13 cellular contexts compared by ENCODE assay signal in genomic region chr14:92759679-92760523, GRCh38. TPM values are rescaled to one million over a fixed set of nuclear protein-coding genes. Genes with fewer than 3 reads are reported as not detected.
DNase-seq lines count a peak whose midpoint lies in the region; ATAC-seq, FAIRE-seq and TF ChIP-seq lines count a peak whose summit lies in the region.
"Had no signal": no experiment of that assay in that cellular context is flagged by ENCODE, and none has a peak within 500 bp of the region (broad histone marks: within the 10 kb centered on the region; RNA-seq: fewer than 3 reads in every experiment).

No MANE protein-coding gene starts in this region.

- whole genome bisulfite sequencing in GM12878 (ENCODE audit: insufficient coverage, insufficient replicate concordance, low lambda C conversion rate, missing lambda C conversion rate): 33% methylated on average over 12 of the region's 12 CpGs
- 86 to 91% methylated on average over 12 of the region's 12 CpGs for WGBS in lower leg skin, 2 donors
- 66% methylated on average over 12 of the region's 12 CpGs for WGBS in right lobe of liver (ENCODE audit: insufficient coverage, low coverage, low lambda C conversion rate, missing lambda C conversion rate)

- intact Hi-C loops in GM12878 (cut with micrococcal nuclease; ENCODE audit: unreplicated experiment): no loop called here
- intact Hi-C loops in lower leg skin (cut with DNase I; ENCODE audit: low total_unique reads): no loop called here
- intact Hi-C loops in right lobe of liver (cut with DNase I): no loop called here

- POLR2A ChIA-PET in GM12878 (lab: Charles Lee): interaction anchor here (0.5 to 1.6 kb wide), 6 partner anchors 8 to 313 kb away, joined by 3 to 10 read pairs (median 6); partner anchors contain the start of gene LGMN

- H3K4me1 ChIP-seq in BLaER1 treated with 17β-estradiol and CSF1 and Interleukin-3, amounts not matched to agents 10 nM and 100 nM: peaks cover 17 to 87% (median 32%) of the 10 kb centered on the region in 10 experiments
- H3K4me1 ChIP-seq in GM12878 (ENCODE audit: control insufficient read depth, insufficient read depth, low read length) (peaks cover 27% of the 10 kb centered on the region), right lobe of liver (no peaks in the 10 kb centered on the region)

- no peak for TF ChIP-seq POLR2A in GM12878 (IDR thresholded peaks at IDR 0.05; ENCODE audit: low read depth, low read length)
- no peak for TF ChIP-seq POLR2A in lower leg skin (IDR thresholded peaks at IDR 0.05)
- TF ChIP-seq POLR2A in right lobe of liver (IDR thresholded peaks at IDR 0.05): no peak

- no peaks in the 10 kb centered on the region for H3K27me3 ChIP-seq in BLaER1 treated with 17β-estradiol and CSF1 and Interleukin-3, amounts not matched to agents 10 nM and 100 nM
- H3K27me3 ChIP-seq in GM12878 (replicated peaks in 1 of 2; ENCODE audit: control insufficient read depth in 2 of 2, insufficient read depth in 2 of 2, low read length in 1 of 2): no peaks in the 10 kb centered on the region
- H3K27me3 ChIP-seq in right lobe of liver: no peaks in the 10 kb centered on the region
- H3K27me3 ChIP-seq: BE2C, heart left ventricle had no signal

- no peaks in the 10 kb centered on the region for H4K20me1 ChIP-seq in BLaER1 treated with 17β-estradiol and CSF1 and Interleukin-3, amounts not matched to agents 10 nM and 100 nM
- H4K20me1 ChIP-seq in GM12878 (ENCODE audit: control insufficient read depth, insufficient read depth): no peaks in the 10 kb centered on the region

- TF ChIP-seq CTCF in GM12878 (IDR thresholded peaks at IDR 0.05 in 2 of 3, conservative IDR thresholded peaks at IDR 0.05 in 1 of 3; ENCODE audit: control insufficient read depth in 2 of 3, extremely low read depth in 1 of 3, insufficient read depth in 1 of 3, low read depth in 3 of 3, low read length in 3 of 3): no peak
- TF ChIP-seq CTCF in lower leg skin (IDR thresholded peaks at IDR 0.05): no peak
- no peak for TF ChIP-seq CTCF in right lobe of liver (IDR thresholded peaks at IDR 0.05)

- H3K79me2 ChIP-seq in GM12878 (ENCODE audit: control insufficient read depth, insufficient read depth, low read length): no peaks in the 10 kb centered on the region

- peak; percentile 94 for FAIRE-seq in GM18507 (lab: Jason Lieb, UNC)
- no peak for FAIRE-seq in GM12878 (lab: Jason Lieb, UNC)

- H3K27ac ChIP-seq in BLaER1 treated with 17β-estradiol and CSF1 and Interleukin-3, amounts not matched to agents 10 nM and 100 nM: peak overlapping the region in 9 of 11 experiments; percentile 20 to 96 (median 32); a peak in 9 of 22 replicates
- H3K27ac ChIP-seq in GM12878 (ENCODE audit: control insufficient read depth, insufficient read depth) (peak overlapping the region; percentile 34; the same call in 1 of the 2 replicates), right lobe of liver (no peak overlapping the region)
- H3K27ac ChIP-seq: epithelial cell of prostate, heart left ventricle had no signal

- H3K4me3 ChIP-seq in BLaER1 treated with 17β-estradiol and CSF1 and Interleukin-3, amounts not matched to agents 10 nM and 100 nM: no peak overlapping the region
- peak overlapping the region; percentile 4 for H3K4me3 ChIP-seq in Jurkat, Clone E6-1 (ENCODE audit: low read length)
- H3K4me3 ChIP-seq in GM12878: no peak overlapping the region
- no peak overlapping the region for H3K4me3 ChIP-seq in lower leg skin (ENCODE audit: low read depth, poor library complexity, severe bottlenecking)
- H3K4me3 ChIP-seq in right lobe of liver: no peak overlapping the region
- H3K4me3 ChIP-seq: heart left ventricle had no signal

- SMC1A ChIA-PET in GM12878 (lab: Charles Lee; ENCODE audit: uncharacterized antibody, unreplicated experiment): interaction anchor here (0.6 to 2.0 kb wide), 3 partner anchors 8 to 13 kb away, joined by 3 to 12 read pairs (median 8); no protein-coding TSS in a partner anchor

- peak; percentile 11; the same call in 1 of the 3 replicates for ATAC-seq in GM12878
- ATAC-seq in right lobe of liver: no peak
- ATAC-seq in GM21528 (IDR thresholded peaks at IDR 0.05; ENCODE audit: low FRiP score, unreplicated experiment): no peak
- ATAC-seq: heart left ventricle; naive thymus-derived CD4-positive, alpha-beta T cell had no signal

- CTCF ChIA-PET in GM12878 (lab: Yijun Ruan, JAX): interaction anchor here (0.8 to 1.2 kb wide), 2 partner anchors 9 to 24 kb away, joined by 4 read pairs; no protein-coding TSS in a partner anchor

- H3K9me3 ChIP-seq in BLaER1 treated with 17β-estradiol and CSF1 and Interleukin-3, amounts not matched to agents 10 nM and 100 nM (replicated peaks in 1 of 11): peaks cover 5 to 50% (median 14%) of the 10 kb centered on the region in 11 experiments; a peak in 15 of 22 replicates
- peaks cover 9% of the 10 kb centered on the region for H3K9me3 ChIP-seq in GM12878 (replicated peaks; ENCODE audit: control insufficient read depth, insufficient read depth, low read length)
- H3K9me3 ChIP-seq in right lobe of liver: no peaks in the 10 kb centered on the region
- H3K9me3 ChIP-seq: BE2C, heart left ventricle had no signal

- no peak overlapping the region for H3K9ac ChIP-seq in BLaER1 treated with 17β-estradiol and CSF1 and Interleukin-3, amounts not matched to agents 10 nM and 100 nM
- H3K9ac ChIP-seq in GM12878 (ENCODE audit: control insufficient read depth, insufficient read depth, low read length): no peak overlapping the region

- H2AFZ ChIP-seq in GM12878 (ENCODE audit: control insufficient read depth, low read depth, low read length): peak overlapping the region; percentile 21

- TF ChIP-seq EP300 in GM12878 (IDR thresholded peaks at IDR 0.05; ENCODE audit: borderline replicate concordance in 1 of 2, control insufficient read depth in 1 of 2, low read depth in 2 of 2, low read length in 2 of 2): peak; percentile 45 to 50; a peak in 1 of 4 replicates

- in situ Hi-C loops in GM12878 (cut with MboI): loop anchor here (25.0 kb wide), 2 partner anchors 1202 to 1398 kb away; no protein-coding TSS in a partner anchor

- DNase-seq in GM18507 (ENCODE audit: extremely low spot score, insufficient read length, low read depth): no peak
- peak; percentile 90 for DNase-seq in Jurkat, Clone E6-1 (ENCODE audit: low read depth, low spot score)
- DNase-seq in GM12878 (ENCODE audit: low read depth, low spot score): peak; percentile 64
- DNase-seq in lower leg skin (ENCODE audit: low spot score in 2 of 2): no peak
- no peak for DNase-seq in NOMO-1 treated with DMSO at 0.1 percent for 48 hours (lab: John Stamatoyannopoulos, UW; ENCODE audit: unreplicated experiment)
- DNase-seq in right lobe of liver: no peak
- DNase-seq: activated CD4-positive, alpha-beta T cell treated with anti-CD3 and anti-CD28 coated beads, Interleukin-2, amount 50 U/mL, for 1 hour; heart left ventricle; naive thymus-derived CD4-positive, alpha-beta T cell had no signal

- H3K36me3 ChIP-seq in BLaER1 treated with 17β-estradiol and CSF1 and Interleukin-3, amounts not matched to agents 10 nM and 100 nM: 0 out of 22 replicates have a peak, but pooled peaks cover 0 to 4% (median 0%) of the 10 kb centered on the region in 11 experiments
- H3K36me3 ChIP-seq in GM12878 (ENCODE audit: control insufficient read depth in 2 of 2, insufficient read depth in 2 of 2, low read length in 1 of 2): no peaks in the 10 kb centered on the region
- H3K36me3 ChIP-seq in right lobe of liver: no peaks in the 10 kb centered on the region
- H3K36me3 ChIP-seq: BE2C, heart left ventricle had no signal

- BruUV-seq in GM12878 (replicated peaks; lab: Mats Ljungman, UMichigan): no TSS peak

- TF ChIP-seq RAD21 in GM12878 (IDR thresholded peaks at IDR 0.05; ENCODE audit: insufficient read depth, low read depth, low read length): no peak

- RAD21 ChIA-PET in GM12878 (lab: Charles Lee; ENCODE audit: unreplicated experiment): interaction anchor here (0.6 to 1.4 kb wide), 6 partner anchors 8 to 1369 kb away, joined by 3 to 8 read pairs (median 5); no protein-coding TSS in a partner anchor

- H3K4me2 ChIP-seq in BLaER1 treated with 17β-estradiol and CSF1 and Interleukin-3, amounts not matched to agents 10 nM and 100 nM: peak overlapping the region; percentile 12 to 66 (median 49); a peak in 18 of 22 replicates
- peak overlapping the region; percentile 28 for H3K4me2 ChIP-seq in GM12878 (ENCODE audit: control insufficient read depth, insufficient read depth)

RNA-seq across cellular contexts. Expression of gene LGMN, which starts 11.5 kb away (rescaled TPM):
- polyA plus RNA-seq in Jurkat, Clone E6-1 (2012; ENCODE audit: insufficient read depth, insufficient read length): 52.8 TPM
- total RNA-seq in GM12878 (2013; cell fraction: nucleolus; rRNA removed): 344 and 379 TPM in 2 replicates
- total RNA-seq in GM12878 (2014; rRNA removed) (3.7 and 4.2 TPM in 2 replicates), GM12878 (2014; rRNA removed; fragmentation: Illumina TruSeq; extraction: Trizol) (2.6 and 3.4 TPM in 2 replicates), GM12878 (2021) (3.3 and 3.5 TPM in 2 replicates), lower leg skin (10 to 100 TPM; 36.5 to 48.0 (median 41.3) TPM), right lobe of liver (100 to 1,000 TPM in 1 of 6 experiments, 10 to 100 TPM in 5; 39.6 to 111 (median 49.3) TPM)
- 39.2 TPM for polyA plus RNA-seq in GM12878 (2011; ENCODE audit: low read depth)
- polyA plus RNA-seq in GM12878 (2011; rRNA removed) (134 and 192 TPM in 2 replicates), GM12878 (2014; fragmentation: Illumina TruSeq; extraction: Trizol) (4.3 and 4.4 TPM in 2 replicates), GM12878 (2014; fragmentation: Nextera tagmentation; extraction: Ambion mirVana) (1 to 10 TPM in 1 of 2 experiments, under 1 TPM in 1; 0.71 to 1.1 TPM), GM12878 (2014; rRNA removed) (3.4 and 3.9 TPM in 2 replicates), GM12878 (2016; fragmentation: Nextera tagmentation; extraction: Ambion mirVana) (10 to 100 TPM; 11.1 to 11.3 TPM)
- polyA plus RNA-seq in GM12878 (2011; cell fraction: cytosol; rRNA removed): 157 and 254 TPM in 2 replicates
- polyA plus RNA-seq in GM12878 (2011; cell fraction: nucleus; rRNA removed): 130 and 231 TPM in 2 replicates
- 66.3 and 79.3 TPM in 2 replicates for polyA plus RNA-seq in GM12878 (2012)
- polyA minus RNA-seq in GM12878 (2011; rRNA and poly(A)+ RNA removed): 119 and 127 TPM in 2 replicates
- polyA minus RNA-seq in GM12878 (2011; cell fraction: cytosol; rRNA and poly(A)+ RNA removed): 25.0 and 25.4 TPM in 2 replicates
- 37.6 and 39.7 TPM in 2 replicates for polyA minus RNA-seq in GM12878 (2011; cell fraction: nucleus; rRNA and poly(A)+ RNA removed)

RNA-seq across cellular contexts. Expression of gene GOLGA5, which starts 34.2 kb away (rescaled TPM):
- 19.4 TPM for polyA plus RNA-seq in Jurkat, Clone E6-1 (2012; ENCODE audit: insufficient read depth, insufficient read length)
- total RNA-seq in GM12878 (2013; cell fraction: nucleolus; rRNA removed): 28.4 and 31.3 TPM in 2 replicates
- total RNA-seq in GM12878 (2014; rRNA removed) (15.6 and 18.6 TPM in 2 replicates), GM12878 (2014; rRNA removed; fragmentation: Illumina TruSeq; extraction: Trizol) (23.6 and 23.8 TPM in 2 replicates), GM12878 (2021) (16.0 and 16.5 TPM in 2 replicates), lower leg skin (10 to 100 TPM; 32.5 to 43.8 (median 35.9) TPM), right lobe of liver (10 to 100 TPM; 20.0 to 35.6 (median 28.8) TPM)
- 12.9 TPM for polyA plus RNA-seq in GM12878 (2011; ENCODE audit: low read depth)
- polyA plus RNA-seq in GM12878 (2011; rRNA removed) (21.5 and 31.3 TPM in 2 replicates), GM12878 (2014; fragmentation: Illumina TruSeq; extraction: Trizol) (25.8 and 31.6 TPM in 2 replicates), GM12878 (2014; fragmentation: Nextera tagmentation; extraction: Ambion mirVana) (10 to 100 TPM; 10.9 to 13.9 TPM), GM12878 (2014; rRNA removed) (15.5 and 17.9 TPM in 2 replicates), GM12878 (2016; fragmentation: Nextera tagmentation; extraction: Ambion mirVana) (10 to 100 TPM; 23.9 to 30.1 TPM)
- 10.0 and 11.8 TPM in 2 replicates for polyA plus RNA-seq in GM12878 (2011; cell fraction: cytosol; rRNA removed)
- polyA plus RNA-seq in GM12878 (2011; cell fraction: nucleus; rRNA removed): 12.1 and 12.3 TPM in 2 replicates
- 18.0 and 20.7 TPM in 2 replicates for polyA plus RNA-seq in GM12878 (2012)
- polyA minus RNA-seq in GM12878 (2011; rRNA and poly(A)+ RNA removed): 9.5 and 14.2 TPM in 2 replicates
- polyA minus RNA-seq in GM12878 (2011; cell fraction: cytosol; rRNA and poly(A)+ RNA removed): 7.3 and 9.5 TPM in 2 replicates
- polyA minus RNA-seq in GM12878 (2011; cell fraction: nucleus; rRNA and poly(A)+ RNA removed): 6.8 and 10.0 TPM in 2 replicates

Comparison
In these comparisons a context has a peak if more than half of its experiments do, and no peak if none do; other contexts are left out.
1. H3K27ac ChIP-seq: peak in BLaER1 treated with 17β-estradiol and CSF1 and Interleukin-3, amounts not matched to agents 10 nM and 100 nM (9 of 11) and GM12878 (single experiment); none in right lobe of liver (0 of 3).
2. DNase-seq: peak in Jurkat, Clone E6-1 (single experiment) and GM12878 (single experiment); none in GM18507 (single experiment), lower leg skin (0 of 2), NOMO-1 treated with DMSO at 0.1 percent for 48 hours (single experiment) and right lobe of liver (0 of 3).